In the genomic region with DNA sequence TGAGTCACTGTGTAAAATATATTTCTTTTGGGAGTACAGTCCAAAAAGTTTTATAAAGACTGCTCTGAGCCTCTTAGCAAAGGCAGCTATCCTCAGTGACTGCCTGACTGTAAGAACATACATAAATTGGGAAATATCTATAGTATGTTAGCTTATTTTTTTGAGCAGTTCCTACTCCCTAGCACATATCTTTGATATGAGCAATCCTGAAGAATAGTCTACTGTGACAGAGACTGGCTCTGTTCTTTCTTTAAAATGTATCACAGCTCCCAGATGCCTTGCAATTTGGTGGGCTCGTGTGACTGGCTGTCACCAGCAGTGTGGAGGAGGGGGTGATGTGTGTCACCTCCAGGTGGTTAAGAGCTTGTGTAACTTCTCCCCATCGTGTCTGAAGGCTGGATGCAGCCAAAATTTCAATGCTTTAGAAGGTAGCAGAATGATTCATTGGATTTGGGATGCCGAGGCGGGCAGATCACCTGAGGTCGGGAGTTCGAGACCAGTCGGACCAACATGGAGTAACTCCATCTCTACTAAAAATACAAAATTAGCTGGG, we compare ENCODE assay signal across 1 cellular context.
TF ChIP-seq lines count a peak whose summit lies in the region.

No MANE protein-coding gene starts in this region.

TF ChIP-seq in IMR-90, 13 proteins besides CTCF, POLR2A, EP300 and RAD21 (continued from another document):
- TF ChIP-seq USF2 (IDR thresholded peaks at IDR 0.05; ENCODE audit: low read depth, low read length) = no peak
- TF ChIP-seq, protein P1, sequence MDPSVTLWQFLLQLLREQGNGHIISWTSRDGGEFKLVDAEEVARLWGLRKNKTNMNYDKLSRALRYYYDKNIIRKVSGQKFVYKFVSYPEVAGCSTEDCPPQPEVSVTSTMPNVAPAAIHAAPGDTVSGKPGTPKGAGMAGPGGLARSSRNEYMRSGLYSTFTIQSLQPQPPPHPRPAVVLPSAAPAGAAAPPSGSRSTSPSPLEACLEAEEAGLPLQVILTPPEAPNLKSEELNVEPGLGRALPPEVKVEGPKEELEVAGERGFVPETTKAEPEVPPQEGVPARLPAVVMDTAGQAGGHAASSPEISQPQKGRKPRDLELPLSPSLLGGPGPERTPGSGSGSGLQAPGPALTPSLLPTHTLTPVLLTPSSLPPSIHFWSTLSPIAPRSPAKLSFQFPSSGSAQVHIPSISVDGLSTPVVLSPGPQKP (IDR thresholded peaks at IDR 0.05; ENCODE audit: borderline replicate concordance, low read depth, low read length) = no peak
- TF ChIP-seq NFE2L2 (IDR thresholded peaks at IDR 0.05; ENCODE audit: low read depth, low read length) = no peak
- TF ChIP-seq MAFK (IDR thresholded peaks at IDR 0.05; ENCODE audit: low read depth, low read length) = no peak
- no peak for TF ChIP-seq BHLHE40 (IDR thresholded peaks at IDR 0.05; ENCODE audit: low read depth, low read length)
- TF ChIP-seq CHD1 (IDR thresholded peaks at IDR 0.05; ENCODE audit: low read depth, low read length) = no peak
- TF ChIP-seq FOS (IDR thresholded peaks at IDR 0.05; ENCODE audit: low read depth, low read length) = no peak
- TF ChIP-seq CEBPB (IDR thresholded peaks at IDR 0.05; ENCODE audit: low read depth, low read length) = no peak
- TF ChIP-seq RCOR1 (IDR thresholded peaks at IDR 0.05; ENCODE audit: insufficient replicate concordance, low read length) = no peak
TF ChIP-seq in IMR-90: peak in this region for 0.
